ENCODE assay signal across 8 cellular contexts in the genomic region with DNA sequence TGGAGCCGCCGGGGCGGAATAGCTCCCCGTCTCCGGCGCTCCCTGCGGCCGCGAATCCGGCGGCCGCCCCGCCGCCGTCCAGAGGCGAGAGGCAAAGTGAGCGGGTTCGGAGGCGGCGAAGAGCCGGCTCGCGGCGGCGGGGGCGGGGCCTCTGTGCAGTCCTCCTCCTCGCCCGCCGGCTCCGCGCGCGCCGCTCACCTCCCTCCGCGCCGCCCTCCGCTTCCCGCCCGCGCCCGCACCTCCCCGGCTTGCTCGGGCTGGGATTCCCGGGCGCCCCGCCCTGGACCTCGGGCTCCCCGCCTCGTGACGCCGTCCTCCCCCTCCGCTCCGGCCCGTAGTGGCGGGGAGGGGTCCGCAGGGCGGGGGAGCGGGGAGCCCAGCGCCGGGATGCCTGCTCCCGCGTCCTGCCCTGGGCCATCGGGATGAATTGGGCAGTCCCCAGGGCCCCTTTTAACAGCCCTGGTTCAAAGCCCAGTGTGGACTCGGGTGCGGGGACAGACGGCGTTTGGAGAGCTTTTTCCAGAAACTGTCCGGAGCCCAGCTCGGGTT. TPM values are rescaled to one million over a fixed set of nuclear protein-coding genes. Genes with fewer than 3 reads are reported as not detected.
DNase-seq lines count a peak whose midpoint lies in the region; ATAC-seq and TF ChIP-seq lines count a peak whose summit lies in the region.

A gene with protein sequence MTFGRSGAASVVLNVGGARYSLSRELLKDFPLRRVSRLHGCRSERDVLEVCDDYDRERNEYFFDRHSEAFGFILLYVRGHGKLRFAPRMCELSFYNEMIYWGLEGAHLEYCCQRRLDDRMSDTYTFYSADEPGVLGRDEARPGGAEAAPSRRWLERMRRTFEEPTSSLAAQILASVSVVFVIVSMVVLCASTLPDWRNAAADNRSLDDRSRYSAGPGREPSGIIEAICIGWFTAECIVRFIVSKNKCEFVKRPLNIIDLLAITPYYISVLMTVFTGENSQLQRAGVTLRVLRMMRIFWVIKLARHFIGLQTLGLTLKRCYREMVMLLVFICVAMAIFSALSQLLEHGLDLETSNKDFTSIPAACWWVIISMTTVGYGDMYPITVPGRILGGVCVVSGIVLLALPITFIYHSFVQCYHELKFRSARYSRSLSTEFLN (minus strand): TSS at position 98 of the 549 bp plus-strand sequence. CDS start 481 bp downstream, outside the sequence.

- peaks cover 37% of the 10 kb centered on the region for H3K27me3 Mint-ChIP-seq in activated CD4-positive, alpha-beta T cell treated with anti-CD3 and anti-CD28 coated beads, Interleukin-2, amount 10 ng/mL, durations not matched to agents 24 days and 14 days
- peaks cover 69% of the 10 kb centered on the region for H3K27me3 Mint-ChIP-seq in dendritic cell treated with granulocyte-macrophage colony-stimulating factor and Interleukin-4, amounts not matched to agents 40 ng/mL and 50 ng/mL, for 4 days
- peaks cover 2% of the 10 kb centered on the region for H3K27me3 Mint-ChIP-seq in memory B cell

- CTCF ChIA-PET in GM10248 (lab: Yijun Ruan, JAX): interaction anchor here (1.5 to 6.9 kb wide), 2 partner anchors 9 to 169 kb away, joined by 4 to 48 read pairs; no protein-coding TSS in a partner anchor

- no peak for TF ChIP-seq CTCF in GM10248 (IDR thresholded peaks at IDR 0.05; ENCODE audit: control extremely low read depth, extremely low read depth, low read depth, missing control alignments)

- intact Hi-C loops in activated CD4-positive, alpha-beta T cell treated with anti-CD3 and anti-CD28 coated beads, Interleukin-2, amount 10 ng/mL, durations not matched to agents 24 days and 14 days (cut with micrococcal nuclease): loop anchor here (1.0 to 5.0 kb wide), 4 partner anchors 73 to 392 kb away; partner anchors contain the start of genes COX7A2L and MTA3
- intact Hi-C loops in dendritic cell treated with granulocyte-macrophage colony-stimulating factor and Interleukin-4, amounts not matched to agents 40 ng/mL and 50 ng/mL, for 4 days (cut with micrococcal nuclease): no loop called here

- ATAC-seq in HG02852 (IDR thresholded peaks at IDR 0.05; ENCODE audit: unreplicated experiment) (peak; percentile 64), memory B cell (ENCODE audit: low read depth) (peak; percentile 73)

- H3K36me3 Mint-ChIP-seq in activated CD4-positive, alpha-beta T cell treated with anti-CD3 and anti-CD28 coated beads, Interleukin-2, amount 10 ng/mL, durations not matched to agents 24 days and 14 days (ENCODE audit: low read depth): no peaks in the 10 kb centered on the region
- no peaks in the 10 kb centered on the region for H3K36me3 Mint-ChIP-seq in dendritic cell treated with granulocyte-macrophage colony-stimulating factor and Interleukin-4, amounts not matched to agents 40 ng/mL and 50 ng/mL, for 4 days (ENCODE audit: low read depth)
- no peaks in the 10 kb centered on the region for H3K36me3 Mint-ChIP-seq in memory B cell

- H3K9me3 Mint-ChIP-seq in activated CD4-positive, alpha-beta T cell treated with anti-CD3 and anti-CD28 coated beads, Interleukin-2, amount 10 ng/mL, durations not matched to agents 24 days and 14 days: no peaks in the 10 kb centered on the region
- H3K9me3 Mint-ChIP-seq in dendritic cell treated with granulocyte-macrophage colony-stimulating factor and Interleukin-4, amounts not matched to agents 40 ng/mL and 50 ng/mL, for 4 days: no peaks in the 10 kb centered on the region
- no peaks in the 10 kb centered on the region for H3K9me3 Mint-ChIP-seq in memory B cell

- peak within 1 kb of the TSS; percentile 86 for H3K4me3 Mint-ChIP-seq in activated CD4-positive, alpha-beta T cell treated with anti-CD3 and anti-CD28 coated beads, Interleukin-2, amount 10 ng/mL, durations not matched to agents 24 days and 14 days
- peak within 1 kb of the TSS; percentile 78 for H3K4me3 Mint-ChIP-seq in dendritic cell treated with granulocyte-macrophage colony-stimulating factor and Interleukin-4, amounts not matched to agents 40 ng/mL and 50 ng/mL, for 4 days
- H3K4me3 Mint-ChIP-seq in memory B cell: peak within 1 kb of the TSS; percentile 93

- H3K4me1 Mint-ChIP-seq in activated CD4-positive, alpha-beta T cell treated with anti-CD3 and anti-CD28 coated beads, Interleukin-2, amount 10 ng/mL, durations not matched to agents 24 days and 14 days: peaks cover 10% of the 10 kb centered on the region
- peaks cover 10% of the 10 kb centered on the region for H3K4me1 Mint-ChIP-seq in dendritic cell treated with granulocyte-macrophage colony-stimulating factor and Interleukin-4, amounts not matched to agents 40 ng/mL and 50 ng/mL, for 4 days (ENCODE audit: low read depth)
- no peaks in the 10 kb centered on the region for H3K4me1 Mint-ChIP-seq in memory B cell

- peak within 1 kb of the TSS; percentile 76 for H3K27ac Mint-ChIP-seq in activated CD4-positive, alpha-beta T cell treated with anti-CD3 and anti-CD28 coated beads, Interleukin-2, amount 10 ng/mL, durations not matched to agents 24 days and 14 days
- H3K27ac Mint-ChIP-seq in dendritic cell treated with granulocyte-macrophage colony-stimulating factor and Interleukin-4, amounts not matched to agents 40 ng/mL and 50 ng/mL, for 4 days: no peak within 1 kb of the TSS
- H3K27ac Mint-ChIP-seq in memory B cell: peak within 1 kb of the TSS; percentile 2

- peak; percentile 81 for DNase-seq in GM10248 (ENCODE audit: extremely low spot score)
- DNase-seq in NCI-H2171 treated with DMSO at 0.1 percent for 48 hours (lab: John Stamatoyannopoulos, UW): peak; percentile 73
- DNase-seq in activated CD4-positive, alpha-beta T cell treated with anti-CD3 and anti-CD28 coated beads, Interleukin-2, amount 10 ng/mL, durations not matched to agents 24 days and 14 days: peak; percentile 90
- peak; percentile 50 to 61 for DNase-seq in memory B cell (ENCODE audit: low spot score in 2 of 2)
- DNase-seq in stimulated activated CD8-positive, alpha-beta memory T cell treated with anti-CD3 and anti-CD28 coated beads, Interleukin-15, amount 100 ng/mL, for 4 hours (ENCODE audit: low read depth in 2 of 2): peak; percentile 49 to 57
- DNase-seq in GDM1 (lab: John Stamatoyannopoulos, UW): no peak

- POLR2A ChIA-PET in GM10248 (lab: Yijun Ruan, JAX): no interaction called here

RNA-seq across cellular contexts. Expression of the gene that starts here (rescaled TPM):
- 0.12 and 0.26 TPM in 2 replicates for total RNA-seq in activated CD4-positive, alpha-beta T cell treated with anti-CD3 and anti-CD28 coated beads, Interleukin-2, amount 10 ng/mL, durations not matched to agents 24 days and 14 days

Comparison
In these comparisons a context has a peak if more than half of its experiments do, and no peak if none do; other contexts are left out.
1. Peak in DNase-seq in activated CD4-positive, alpha-beta T cell treated with anti-CD3 and anti-CD28 coated beads, Interleukin-2, amount 10 ng/mL, durations not matched to agents 24 days and 14 days; RNA of the gene not detected or under 1 TPM.